In genomic region chr13:101799196-101799595, GRCh38 we compare ENCODE assay signal across 19 cellular contexts.
"Had no signal": no experiment of that assay in that cellular context is flagged by ENCODE, and none has a peak within 500 bp of the region (broad histone marks: within the 10 kb centered on the region; RNA-seq: fewer than 3 reads in every experiment).

No MANE protein-coding gene starts in this region.

- H3K4me3 ChIP-seq: SJCRH30 had no signal

- DNase-seq: KBM-7, MV-4-11, NCI-H1048, NCI-H1105, NCI-H1436 treated with DMSO at 0.1 percent for 48 hours, NCI-H1694 treated with DMSO at 0.1 percent for 48 hours, NCI-H1930, NCI-H2081, NCI-H2107, NCI-H2227 treated with DMSO at 0.1 percent for 48 hours, NCI-H524 treated with DMSO at 0.1 percent for 48 hours, NCI-H69, NCI-H774, PC-3, SHP77 treated with DMSO at 0.1 percent for 48 hours, SJCRH30 had no signal

- ATAC-seq: Panc1, PC-3, SK-N-SH treated with all-trans-retinoic acid at 6 μM for 48 hours had no signal

- H3K27me3 ChIP-seq: SJCRH30 had no signal

- H3K27ac ChIP-seq: RWPE1, SJCRH30 had no signal

- H3K4me1 ChIP-seq: SJCRH30 had no signal

- H3K9me3 ChIP-seq: SJCRH30 had no signal

- H3K36me3 ChIP-seq: SJCRH30 had no signal
